8 cellular contexts compared by ENCODE assay signal in genomic region chr10:101903827-101904520, GRCh38.
DNase-seq lines count a peak whose midpoint lies in the region; ATAC-seq, FAIRE-seq and TF ChIP-seq lines count a peak whose summit lies in the region.

No MANE protein-coding gene starts in this region.

- no peaks in the 10 kb centered on the region for H3K9me3 Mint-ChIP-seq in activated naive CD8-positive, alpha-beta T cell treated with anti-CD3 and anti-CD28 coated beads for 36 hours

- no peaks in the 10 kb centered on the region for H3K4me1 ChIP-seq in esophagus squamous epithelium

- H3K9me3 ChIP-seq in esophagus squamous epithelium, result no peaks in the 10 kb centered on the region

- peak; percentile 63 for ATAC-seq in HG03457 (IDR thresholded peaks at IDR 0.05; ENCODE audit: unreplicated experiment)

- intact Hi-C loops in esophagus squamous epithelium (cut with DNase I), result no loop called here

- DNase-seq in GM13977 (ENCODE audit: low spot score) (peak; percentile 50), GM20000 (ENCODE audit: low spot score) (peak; percentile 65), esophagus squamous epithelium (lab: John Stamatoyannopoulos, UW) (no peak), RCC 7860 (ENCODE audit: low spot score) (no peak), NCI-H446 (lab: John Stamatoyannopoulos, UW) (no peak)
- peak; percentile 40 for DNase-seq in activated naive CD8-positive, alpha-beta T cell treated with anti-CD3 and anti-CD28 coated beads for 36 hours
- DNase-seq in central memory CD4-positive, alpha-beta T cell, result no peak

- no peak for FAIRE-seq in RCC 7860 (lab: Jason Lieb, UNC)

- peak overlapping the region; percentile 3 for H3K4me3 Mint-ChIP-seq in activated naive CD8-positive, alpha-beta T cell treated with anti-CD3 and anti-CD28 coated beads for 36 hours

- H3K27me3 Mint-ChIP-seq in activated naive CD8-positive, alpha-beta T cell treated with anti-CD3 and anti-CD28 coated beads for 36 hours, result no peaks in the 10 kb centered on the region

- H3K36me3 ChIP-seq in esophagus squamous epithelium, result peaks cover 0 to 17% (median 0%) of the 10 kb centered on the region in 3 donors

- peaks cover 30% of the 10 kb centered on the region for H3K4me1 Mint-ChIP-seq in activated naive CD8-positive, alpha-beta T cell treated with anti-CD3 and anti-CD28 coated beads for 36 hours

- TF ChIP-seq CTCF in GM13977 (IDR thresholded peaks at IDR 0.05; ENCODE audit: extremely low read depth, insufficient read depth, missing control alignments) (no peak), GM20000 (IDR thresholded peaks at IDR 0.05; ENCODE audit: extremely low read depth, missing control alignments) (no peak), esophagus squamous epithelium (IDR thresholded peaks at IDR 0.05) (no peak)

- H3K4me3 ChIP-seq in esophagus squamous epithelium, result no peak overlapping the region

- H3K27ac ChIP-seq in esophagus squamous epithelium, result no peak overlapping the region

- no peaks in the 10 kb centered on the region for H3K36me3 Mint-ChIP-seq in activated naive CD8-positive, alpha-beta T cell treated with anti-CD3 and anti-CD28 coated beads for 36 hours

- in situ Hi-C loops in GM13977 (cut with MboI; ENCODE audit: low pct_unique_long_range_greater_than_20kb, low sequenced_read_pairs, unreplicated experiment), result no loop called here

- peak overlapping the region; percentile 71 for H3K27ac Mint-ChIP-seq in activated naive CD8-positive, alpha-beta T cell treated with anti-CD3 and anti-CD28 coated beads for 36 hours

- WGBS in esophagus squamous epithelium, 2 donors, result 77 to 83% methylated on average over 7 of the region's 7 CpGs

- H3K27me3 ChIP-seq in esophagus squamous epithelium, result no peaks in the 10 kb centered on the region

- TF ChIP-seq POLR2A in esophagus squamous epithelium (IDR thresholded peaks at IDR 0.05), result no peak

Comparison
In these comparisons a context has a peak if more than half of its experiments do, and no peak if none do; other contexts are left out.
1. DNase-seq: peak in GM13977 (single experiment), GM20000 (single experiment) and activated naive CD8-positive, alpha-beta T cell treated with anti-CD3 and anti-CD28 coated beads for 36 hours (single experiment); none in central memory CD4-positive, alpha-beta T cell (single experiment), esophagus squamous epithelium (single experiment), RCC 7860 (single experiment) and NCI-H446 (0 of 2).